14 cellular contexts compared by ENCODE assay signal in the genomic region with DNA sequence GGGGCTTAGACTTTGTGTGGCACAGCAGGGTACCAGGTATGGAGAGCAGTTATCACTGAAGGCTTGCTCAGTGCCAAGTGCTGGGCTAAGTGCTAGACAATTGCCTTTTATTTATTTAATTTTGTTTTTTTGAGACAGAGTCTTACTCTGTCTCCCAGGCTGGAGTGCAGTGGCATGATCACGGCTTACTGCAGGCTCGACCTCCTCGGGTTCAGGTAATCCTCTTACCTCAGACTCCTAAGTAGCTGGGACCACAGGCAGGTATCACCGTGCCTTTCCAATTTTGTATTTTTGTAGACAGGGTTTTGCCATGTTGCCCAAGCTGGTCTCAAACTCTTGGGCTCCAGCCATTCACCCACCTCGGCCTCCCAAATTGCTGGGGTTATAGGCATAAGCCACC.
DNase-seq lines count a peak whose midpoint lies in the region; ATAC-seq and TF ChIP-seq lines count a peak whose summit lies in the region.
"Had no signal": no experiment of that assay in that cellular context is flagged by ENCODE, and none has a peak within 500 bp of the region (broad histone marks: within the 10 kb centered on the region; RNA-seq: fewer than 3 reads in every experiment).

No MANE protein-coding gene starts in this region.

- TF ChIP-seq POLR2A in esophagus muscularis mucosa (IDR thresholded peaks at IDR 0.05; ENCODE audit: low read depth) = no peak

- TF ChIP-seq CTCF in VCaP (conservative IDR thresholded peaks at IDR 0.05) (no peak), esophagus muscularis mucosa (IDR thresholded peaks at IDR 0.05) (no peak)

- H3K9me3 ChIP-seq in esophagus muscularis mucosa = peaks cover 0 to 3% (median 2%) of the 10 kb centered on the region in 4 donors
- H3K9me3 ChIP-seq: Caco-2, HAP-1 had no signal

- POLR2A ChIA-PET in activated CD8-positive, alpha-beta T cell treated with anti-CD3 and anti-CD28 coated beads, Interleukin-2, amount 10 ng/mL, durations not matched to agents 7 days and 5 days (lab: Charles Lee) = no interaction called here

- no peaks in the 10 kb centered on the region for H3K4me1 Mint-ChIP-seq in activated CD8-positive, alpha-beta T cell treated with anti-CD3 and anti-CD28 coated beads, Interleukin-2, amount 10 ng/mL, durations not matched to agents 7 days and 5 days (ENCODE audit: low read depth)
- H3K4me1 Mint-ChIP-seq: CD4-positive, CD25-positive, alpha-beta regulatory T cell had no signal

- TF ChIP-seq EP300 in esophagus muscularis mucosa (IDR thresholded peaks at IDR 0.05) = no peak

- H3K27ac ChIP-seq in VCaP (peak overlapping the region; percentile 100), esophagus muscularis mucosa (replicated peaks in 1 of 4) (no peak overlapping the region)

- H3K36me3 Mint-ChIP-seq in activated CD8-positive, alpha-beta T cell treated with anti-CD3 and anti-CD28 coated beads, Interleukin-2, amount 10 ng/mL, durations not matched to agents 7 days and 5 days (ENCODE audit: low read depth) = no peaks in the 10 kb centered on the region
- H3K36me3 Mint-ChIP-seq: CD4-positive, CD25-positive, alpha-beta regulatory T cell; CD8-positive, alpha-beta T cell had no signal

- DNase-seq in NCI-H82 (lab: John Stamatoyannopoulos, UW) = peak; percentile 57
- DNase-seq in NCI-H82 treated with DMSO at 0.1 percent for 48 hours (lab: John Stamatoyannopoulos, UW; ENCODE audit: unreplicated experiment) = no peak
- peak; percentile 11 for DNase-seq in G401 (ENCODE audit: low spot score)
- DNase-seq in esophagus muscularis mucosa (ENCODE audit: extremely low spot score) = peak; percentile 68
- no peak for DNase-seq in activated CD8-positive, alpha-beta T cell treated with anti-CD3 and anti-CD28 coated beads, Interleukin-2, amount 10 ng/mL, durations not matched to agents 7 days and 5 days
- DNase-seq: Caco-2; CD4-positive, CD25-positive, alpha-beta regulatory T cell; CD8-positive, alpha-beta T cell; DMS153; GOT3 had no signal

- H3K4me3 ChIP-seq in esophagus muscularis mucosa = no peak overlapping the region
- H3K4me3 ChIP-seq: HAP-1 had no signal

- no peak for ATAC-seq in HG02973 (IDR thresholded peaks at IDR 0.05; ENCODE audit: unreplicated experiment)
- ATAC-seq in GM21717 (IDR thresholded peaks at IDR 0.05; ENCODE audit: unreplicated experiment) = no peak
- no peak for ATAC-seq in activated CD8-positive, alpha-beta T cell treated with anti-CD3 and anti-CD28 coated beads, Interleukin-2, amount 10 ng/mL, durations not matched to agents 7 days and 5 days
- ATAC-seq: CD8-positive, alpha-beta T cell had no signal

- peaks cover 0 to 20% (median 0%) of the 10 kb centered on the region in 4 donors for H3K27me3 ChIP-seq in esophagus muscularis mucosa

- H3K9me3 Mint-ChIP-seq in activated CD8-positive, alpha-beta T cell treated with anti-CD3 and anti-CD28 coated beads, Interleukin-2, amount 10 ng/mL, durations not matched to agents 7 days and 5 days (ENCODE audit: insufficient read depth) = no peaks in the 10 kb centered on the region

- no peaks in the 10 kb centered on the region for H3K27me3 Mint-ChIP-seq in activated CD8-positive, alpha-beta T cell treated with anti-CD3 and anti-CD28 coated beads, Interleukin-2, amount 10 ng/mL, durations not matched to agents 7 days and 5 days (ENCODE audit: low read depth)
- H3K27me3 Mint-ChIP-seq: CD4-positive, CD25-positive, alpha-beta regulatory T cell had no signal

- H3K27ac Mint-ChIP-seq in activated CD8-positive, alpha-beta T cell treated with anti-CD3 and anti-CD28 coated beads, Interleukin-2, amount 10 ng/mL, durations not matched to agents 7 days and 5 days = no peak overlapping the region
- H3K27ac Mint-ChIP-seq: CD4-positive, CD25-positive, alpha-beta regulatory T cell; CD8-positive, alpha-beta T cell had no signal

- H3K4me1 ChIP-seq in esophagus muscularis mucosa = peaks cover 0 to 4% (median 0%) of the 10 kb centered on the region in 4 donors
- H3K4me1 ChIP-seq: Caco-2 had no signal

- 87% methylated on average over 5 of the region's 5 CpGs for WGBS in esophagus muscularis mucosa

- CTCF ChIA-PET in activated CD8-positive, alpha-beta T cell treated with anti-CD3 and anti-CD28 coated beads, Interleukin-2, amount 10 ng/mL, durations not matched to agents 7 days and 5 days (lab: Charles Lee) = no interaction called here

- intact Hi-C loops in esophagus muscularis mucosa (cut with DNase I) = no loop called here

- H3K36me3 ChIP-seq in esophagus muscularis mucosa = no peaks in the 10 kb centered on the region
- H3K36me3 ChIP-seq: HAP-1 had no signal

- in situ Hi-C loops in G401 (cut with HindIII; ENCODE audit: low sequenced_read_pairs) = no loop called here

- no peak overlapping the region for H3K4me3 Mint-ChIP-seq in activated CD8-positive, alpha-beta T cell treated with anti-CD3 and anti-CD28 coated beads, Interleukin-2, amount 10 ng/mL, durations not matched to agents 7 days and 5 days
- H3K4me3 Mint-ChIP-seq: CD4-positive, CD25-positive, alpha-beta regulatory T cell; CD8-positive, alpha-beta T cell had no signal

Comparison
In these comparisons a context has a peak if more than half of its experiments do, and no peak if none do; other contexts are left out.
1. DNase-seq: peak in NCI-H82 (single experiment), G401 (single experiment) and esophagus muscularis mucosa (single experiment); none in NCI-H82 treated with DMSO at 0.1 percent for 48 hours (single experiment) and activated CD8-positive, alpha-beta T cell treated with anti-CD3 and anti-CD28 coated beads, Interleukin-2, amount 10 ng/mL, durations not matched to agents 7 days and 5 days (single experiment).